Comparison of ENCODE assay signal across 27 cellular contexts in genomic region chr5:80925940-80926339, GRCh38. TPM values are rescaled to one million over a fixed set of nuclear protein-coding genes. Genes with fewer than 3 reads are reported as not detected.
A peak's percentile ranks its signal among the peaks of the same experiment; 100 is the strongest.
DNase-seq lines count a peak whose midpoint lies in the region; ATAC-seq, FAIRE-seq and TF ChIP-seq lines count a peak whose summit lies in the region.
"Had no signal": no experiment of that assay in that cellular context is flagged by ENCODE, and none has a peak within 500 bp of the region (broad histone marks: within the 10 kb centered on the region; RNA-seq: fewer than 3 reads in every experiment).

No MANE protein-coding gene starts in this region.

- H3K4me3 Mint-ChIP-seq in T-helper 17 cell = no peak overlapping the region
- H3K4me3 Mint-ChIP-seq: CD4-positive, alpha-beta T cell; GM23338; H9 had no signal

- no peaks in the 10 kb centered on the region for H3K4me1 ChIP-seq in liver (ENCODE audit: control insufficient read depth in 4 of 4, insufficient read depth in 4 of 4, low read length in 3 of 4)
- H3K4me1 ChIP-seq in HepG2 (ENCODE audit: insufficient read depth, low read length) = no peaks in the 10 kb centered on the region
- H3K4me1 ChIP-seq in pancreas = no peaks in the 10 kb centered on the region
- H3K4me1 ChIP-seq: BLaER1 had no signal

- intact Hi-C loops in HepG2 (cut with micrococcal nuclease; ENCODE audit: unreplicated experiment) (no loop called here), pancreas (cut with DNase I) (no loop called here)

- no peak overlapping the region for H3K27ac Mint-ChIP-seq in T-helper 17 cell
- H3K27ac Mint-ChIP-seq: CD4-positive, alpha-beta T cell; GM23338; H9 had no signal

- peak in 1 of 2 donors; percentile 26 for TF ChIP-seq RAD21 in liver (IDR thresholded peaks at IDR 0.05)
- no peak for TF ChIP-seq RAD21 in HepG2 (CRISPR knock-in tag; IDR thresholded peaks at IDR 0.05)

- no peak for FAIRE-seq in HepG2 (lab: Jason Lieb, UNC)
- FAIRE-seq in pancreas (lab: Jason Lieb, UNC) = no peak
- FAIRE-seq: D721Med, HTR-8/SVneo had no signal

- TF ChIP-seq CTCF in liver (IDR thresholded peaks at IDR 0.05; ENCODE audit: low read depth, low read length, missing input control) (no peak), HepG2 (CRISPR knock-in tag; IDR thresholded peaks at IDR 0.05) (no peak), pancreas (IDR thresholded peaks at IDR 0.05) (no peak)

- H3K79me2 ChIP-seq in HepG2 (ENCODE audit: insufficient read depth, low read length) = no peaks in the 10 kb centered on the region

- no peak overlapping the region for H3K27ac ChIP-seq in liver (ENCODE audit: low read depth in 1 of 2, low read length in 2 of 2)
- no peak overlapping the region for H3K27ac ChIP-seq in HepG2 (ENCODE audit: extremely low read length, insufficient read depth, low read length)
- no peak overlapping the region for H3K27ac ChIP-seq in pancreas
- H3K27ac ChIP-seq: BLaER1, RWPE1, SK-N-MC had no signal

- DNase-seq in HepG2 (ENCODE audit: low spot score) (no peak), NOMO-1 treated with DMSO at 0.1 percent for 48 hours (lab: John Stamatoyannopoulos, UW; ENCODE audit: unreplicated experiment) (peak; percentile 61), SKM-1 (lab: John Stamatoyannopoulos, UW; ENCODE audit: unreplicated experiment) (peak; percentile 49), T-helper 17 cell (no peak), T-helper 1 cell (no peak), pancreas (no peak), NCI-H1092 (lab: John Stamatoyannopoulos, UW) (no peak)
- DNase-seq: 8988T; ACHN; CD4-positive, alpha-beta T cell; H9; KG1; MG63; NCI-H1105 treated with DMSO at 0.1 percent for 48 hours; NCI-H2029; NCI-H446 treated with DMSO at 0.1 percent for 48 hours; NCI-H526 treated with DMSO at 0.1 percent for 48 hours; SHP77 had no signal

- no peak for TF ChIP-seq POLR2A in HepG2 (IDR thresholded peaks at IDR 0.05; ENCODE audit: insufficient read depth in 1 of 2, low read depth in 2 of 2, low read length in 2 of 2)

- POLR2A ChIA-PET in HepG2 (lab: Yijun Ruan, JAX) = no interaction called here

- no peak overlapping the region for H2AFZ ChIP-seq in HepG2 (ENCODE audit: low read length)
- H2AFZ ChIP-seq: GM23338 had no signal

- no peaks in the 10 kb centered on the region for H4K20me1 ChIP-seq in HepG2 (ENCODE audit: insufficient read depth, low read length)
- H4K20me1 ChIP-seq: BLaER1 had no signal

- ATAC-seq in HepG2 = no peak
- ATAC-seq in T-helper 17 cell = no peak
- ATAC-seq in pancreas = no peak
- ATAC-seq: GM23338, Panc1 had no signal

- H3K4me1 Mint-ChIP-seq in T-helper 17 cell = peaks cover 4% of the 10 kb centered on the region

- no TSS peak for BruUV-seq in HepG2 (replicated peaks; lab: Mats Ljungman, UMichigan)

- CTCF ChIA-PET in HepG2 (lab: Yijun Ruan, JAX; ENCODE audit: low intra/inter-chr PET ratio, low total read pairs) = no interaction called here

- H3K4me2 ChIP-seq in HepG2 (ENCODE audit: low read depth, low read length) = no peak overlapping the region
- H3K4me2 ChIP-seq: BLaER1, GM23338 had no signal

- 29% methylated on average over 1 of the region's 1 CpG for WGBS in liver
- WGBS in HepG2 (ENCODE audit: low lambda C conversion rate) = 38% methylated on average over 1 of the region's 1 CpG
- 44 to 52% methylated on average over 1 of the region's 1 CpG for WGBS in pancreas, 2 donors

- H3K9ac ChIP-seq in liver (ENCODE audit: low read depth in 1 of 2, low read length in 2 of 2) (no peak overlapping the region), HepG2 (ENCODE audit: insufficient read depth, low read depth, low read length) (no peak overlapping the region)
- H3K9ac ChIP-seq: BLaER1 had no signal

- H3K27me3 Mint-ChIP-seq in T-helper 17 cell = peaks cover 7% of the 10 kb centered on the region
- H3K27me3 Mint-ChIP-seq: CD4-positive, alpha-beta T cell had no signal

- H3K4me3 ChIP-seq in liver (ENCODE audit: low read depth in 1 of 3, low read length in 3 of 3) (no peak overlapping the region), HepG2 (replicated peaks in 1 of 3; ENCODE audit: insufficient read depth in 1 of 3, low read depth in 2 of 3, low read length in 3 of 3) (no peak overlapping the region), pancreas (no peak overlapping the region)
- H3K4me3 ChIP-seq: BLaER1, GM23338, MG63, SK-N-MC had no signal

- H3K36me3 Mint-ChIP-seq in T-helper 17 cell (ENCODE audit: low read depth) = no peaks in the 10 kb centered on the region

- no peaks in the 10 kb centered on the region for H3K9me3 ChIP-seq in liver (ENCODE audit: control insufficient read depth in 4 of 4, low read length in 3 of 4)
- no peaks in the 10 kb centered on the region for H3K9me3 ChIP-seq in HepG2 (ENCODE audit: low read length)
- H3K9me3 ChIP-seq in T-helper 17 cell (ENCODE audit: control insufficient read depth, low read length, poor library complexity, severe bottlenecking) = no peaks in the 10 kb centered on the region
- H3K9me3 ChIP-seq in pancreas = no peaks in the 10 kb centered on the region
- H3K9me3 ChIP-seq: BLaER1, MG63 had no signal

- in situ Hi-C loops in HepG2 (cut with HindIII; ENCODE audit: extremely low pct_ligation_motif_present, low pct_unique_long_range_greater_than_20kb) = no loop called here

- H3K36me3 ChIP-seq in liver (ENCODE audit: control insufficient read depth in 4 of 4, insufficient read depth in 3 of 4, low read depth in 1 of 4, low read length in 3 of 4) = no peaks in the 10 kb centered on the region
- H3K36me3 ChIP-seq in HepG2 (replicated peaks in 1 of 2; ENCODE audit: control insufficient read depth in 1 of 2, insufficient read depth in 2 of 2, low read length in 2 of 2) = no peaks in the 10 kb centered on the region
- H3K36me3 ChIP-seq in pancreas = no peaks in the 10 kb centered on the region
- H3K36me3 ChIP-seq: BLaER1, MG63 had no signal

- H3K27me3 ChIP-seq in liver (ENCODE audit: control insufficient read depth in 4 of 4, insufficient read depth in 4 of 4, low read length in 3 of 4) (no peaks in the 10 kb centered on the region), HepG2 (ENCODE audit: control insufficient read depth in 1 of 2, insufficient read depth in 2 of 2, low read length in 2 of 2) (no peaks in the 10 kb centered on the region), pancreas (no peaks in the 10 kb centered on the region)
- H3K27me3 ChIP-seq: BLaER1, MG63 had no signal

- TF ChIP-seq EP300 in HepG2 (IDR thresholded peaks at IDR 0.05; ENCODE audit: low read depth in 2 of 2, low read length in 2 of 2) (no peak), HepG2 (CRISPR knock-in tag; IDR thresholded peaks at IDR 0.05; ENCODE audit: borderline replicate concordance) (no peak)

TF ChIP-seq in liver, 16 proteins besides CTCF, POLR2A, EP300 and RAD21 (continues in another document):
- no peak for TF ChIP-seq YY1 (IDR thresholded peaks at IDR 0.05)

TF ChIP-seq in HepG2, 621 proteins besides CTCF, POLR2A, EP300 and RAD21 (continues in another document):
- TF ChIP-seq CENPBD1 (CRISPR knock-in tag; IDR thresholded peaks at IDR 0.05; ENCODE audit: borderline replicate concordance, low read depth) = no peak
- TF ChIP-seq SP5 (CRISPR knock-in tag; IDR thresholded peaks at IDR 0.05; ENCODE audit: borderline replicate concordance, low read depth) = no peak
- TF ChIP-seq ZNF460 (CRISPR knock-in tag; IDR thresholded peaks at IDR 0.05; ENCODE audit: borderline replicate concordance) = no peak
- TF ChIP-seq BHLHE40 (IDR thresholded peaks at IDR 0.05; ENCODE audit: low read length) = no peak
- TF ChIP-seq HIC2 (CRISPR knock-in tag; IDR thresholded peaks at IDR 0.05; ENCODE audit: low read depth) = no peak

RNA-seq across cellular contexts. Expression of gene RASGRF2, which starts 34.2 kb away (rescaled TPM):
- total RNA-seq in liver (1 to 10 TPM in 1 of 2 donors, under 1 TPM in 1; 0.19 to 3.3 TPM), HepG2 (2016; rRNA removed; fragmentation: Illumina TruSeq; extraction: Trizol) (23.6 and 24.6 TPM in 2 replicates), T-helper 17 cell (10 to 100 TPM; 21.3 to 32.3 TPM), pancreas (1 to 10 TPM; 1.1 to 2.0 (median 1.4) TPM)
- polyA plus RNA-seq in liver (under 1 TPM; 0.12 to 0.28 TPM), HepG2 (2011; rRNA removed) (21.0 and 29.0 TPM in 2 replicates), pancreas (1 to 10 TPM; 1.1 to 2.7 TPM)
- total RNA-seq in HepG2 (2016; cell fraction: cytosol; rRNA removed; fragmentation: Illumina TruSeq; extraction: Trizol; ENCODE audit: low read depth) = 28.7 and 29.4 TPM in 2 replicates
- 21.9 and 24.2 TPM in 2 replicates for total RNA-seq in HepG2 (2016; cell fraction: insoluble cytoplasmic fraction; rRNA removed; fragmentation: Illumina TruSeq; extraction: Trizol)
- total RNA-seq in HepG2 (2016; cell fraction: membrane; rRNA removed; fragmentation: Illumina TruSeq; extraction: Trizol) = 29.6 and 33.7 TPM in 2 replicates
- 27.7 and 35.4 TPM in 2 replicates for total RNA-seq in HepG2 (2016; cell fraction: nucleus; rRNA removed; fragmentation: Illumina TruSeq; extraction: Trizol)
- 16.4 and 17.4 TPM in 2 replicates for polyA plus RNA-seq in HepG2 (2011; cell fraction: cytosol; rRNA removed)
- polyA plus RNA-seq in HepG2 (2011; cell fraction: nucleus; rRNA removed) = 33.0 and 40.3 TPM in 2 replicates
- 16.3 and 20.9 TPM in 2 replicates for polyA plus RNA-seq in HepG2 (2012)
- 3.9 and 4.1 TPM in 2 replicates for polyA plus RNA-seq in HepG2 (2016; cell fraction: cytosol; fragmentation: Illumina TruSeq; extraction: Trizol; ENCODE audit: low read depth)
- polyA plus RNA-seq in HepG2 (2016; cell fraction: insoluble cytoplasmic fraction; fragmentation: Illumina TruSeq; extraction: Trizol; ENCODE audit: low read depth) = 21.6 and 22.6 TPM in 2 replicates
- polyA plus RNA-seq in HepG2 (2016; cell fraction: membrane; fragmentation: Illumina TruSeq; extraction: Trizol; ENCODE audit: low read depth) = 11.4 and 12.7 TPM in 2 replicates
- 28.8 and 31.1 TPM in 2 replicates for polyA plus RNA-seq in HepG2 (2016; cell fraction: nucleus; fragmentation: Illumina TruSeq; extraction: Trizol; ENCODE audit: insufficient read depth, low read depth)
- 0.05 and 56.0 TPM in 2 replicates for polyA minus RNA-seq in HepG2 (2011; rRNA and poly(A)+ RNA removed; ENCODE audit: low replicate concordance)
- polyA minus RNA-seq in HepG2 (2011; cell fraction: cytosol; rRNA and poly(A)+ RNA removed) = 23.4 and 24.9 TPM in 2 replicates
- 104 and 113 TPM in 2 replicates for polyA minus RNA-seq in HepG2 (2011; cell fraction: nucleus; rRNA and poly(A)+ RNA removed)
- total RNA-seq: G401 had no signal

Comparison
In these comparisons a context has a peak if more than half of its experiments do, and no peak if none do; other contexts are left out.
1. DNase-seq: peak in NOMO-1 treated with DMSO at 0.1 percent for 48 hours (single experiment) and SKM-1 (single experiment); none in HepG2 (single experiment), T-helper 17 cell (0 of 3), T-helper 1 cell (0 of 5), pancreas (0 of 6) and NCI-H1092 (single experiment).